13 cellular contexts compared by ENCODE assay signal in genomic region chr4:5706486-5707290, GRCh38. TPM values are rescaled to one million over a fixed set of nuclear protein-coding genes. Genes with fewer than 3 reads are reported as not detected.
DNase-seq lines count a peak whose midpoint lies in the region; ATAC-seq and TF ChIP-seq lines count a peak whose summit lies in the region.
"Had no signal": no experiment of that assay in that cellular context is flagged by ENCODE, and none has a peak within 500 bp of the region (broad histone marks: within the 10 kb centered on the region; RNA-seq: fewer than 3 reads in every experiment).

No MANE protein-coding gene starts in this region.

- H3K4me1 Mint-ChIP-seq in stimulated activated effector memory CD8-positive, alpha-beta T cell treated with anti-CD3 and anti-CD28 coated beads, Interleukin-12 subunit alpha, Interleukin-12 subunit beta, amount 100 ng/mL, for 72 hours: peaks cover 26% of the 10 kb centered on the region

- peaks cover 5 to 21% of the 10 kb centered on the region in 2 donors for H3K9me3 Mint-ChIP-seq in activated naive CD4-positive, alpha-beta T cell treated with anti-CD3 and anti-CD28 coated beads, Interleukin-2, amount 50 U/mL, for 72 hours
- H3K9me3 Mint-ChIP-seq in stimulated activated effector memory CD8-positive, alpha-beta T cell treated with anti-CD3 and anti-CD28 coated beads, Interleukin-12 subunit alpha, Interleukin-12 subunit beta, amount 100 ng/mL, for 72 hours: peaks cover 5% of the 10 kb centered on the region

- peak overlapping the region; percentile 47 for H3K4me3 Mint-ChIP-seq in stimulated activated effector memory CD8-positive, alpha-beta T cell treated with anti-CD3 and anti-CD28 coated beads, Interleukin-12 subunit alpha, Interleukin-12 subunit beta, amount 100 ng/mL, for 72 hours

- H3K36me3 Mint-ChIP-seq in activated naive CD4-positive, alpha-beta T cell treated with anti-CD3 and anti-CD28 coated beads, Interleukin-2, amount 50 U/mL, for 72 hours: peaks cover 15 to 22% of the 10 kb centered on the region in 2 donors
- H3K36me3 Mint-ChIP-seq in stimulated activated effector memory CD8-positive, alpha-beta T cell treated with anti-CD3 and anti-CD28 coated beads, Interleukin-12 subunit alpha, Interleukin-12 subunit beta, amount 100 ng/mL, for 72 hours: no peaks in the 10 kb centered on the region

- H3K27ac Mint-ChIP-seq in activated naive CD4-positive, alpha-beta T cell treated with anti-CD3 and anti-CD28 coated beads, Interleukin-2, amount 50 U/mL, for 72 hours: no peak overlapping the region
- H3K27ac Mint-ChIP-seq in stimulated activated effector memory CD8-positive, alpha-beta T cell treated with anti-CD3 and anti-CD28 coated beads, Interleukin-12 subunit alpha, Interleukin-12 subunit beta, amount 100 ng/mL, for 72 hours: no peak overlapping the region

- no peak for TF ChIP-seq CTCF in WI38 (IDR thresholded peaks at IDR 0.05; ENCODE audit: low read depth, low read length)

- peak; percentile 61 to 77 for ATAC-seq in activated naive CD4-positive, alpha-beta T cell treated with anti-CD3 and anti-CD28 coated beads, Interleukin-2, amount 50 U/mL, for 72 hours
- ATAC-seq in stimulated activated effector memory CD8-positive, alpha-beta T cell treated with anti-CD3 and anti-CD28 coated beads, Interleukin-12 subunit alpha, Interleukin-12 subunit beta, amount 100 ng/mL, for 72 hours: no peak
- no peak for ATAC-seq in HG03135 (IDR thresholded peaks at IDR 0.05; ENCODE audit: unreplicated experiment)
- ATAC-seq: heart right ventricle, left lung, pancreas had no signal

- peak overlapping the region; percentile 84; the same call in 1 of the 2 replicates for H3K4me3 ChIP-seq in WI38 (ENCODE audit: low read depth, low read length)

- no peak for DNase-seq in activated naive CD4-positive, alpha-beta T cell treated with anti-CD3 and anti-CD28 coated beads, Interleukin-2, amount 50 U/mL, for 72 hours (ENCODE audit: low spot score in 2 of 2)
- DNase-seq in activated naive CD4-positive, alpha-beta T cell treated with Interleukin-2 at 50 U/mL for 16 hours: no peak
- peak; percentile 33 for DNase-seq in islet precursor cell
- no peak for DNase-seq in stimulated activated effector memory CD8-positive, alpha-beta T cell treated with anti-CD3 and anti-CD28 coated beads, Interleukin-12 subunit alpha, Interleukin-12 subunit beta, amount 100 ng/mL, for 72 hours (ENCODE audit: low spot score in 2 of 2)
- DNase-seq in NCI-H146 treated with DMSO at 0.1 percent for 48 hours (lab: John Stamatoyannopoulos, UW; ENCODE audit: unreplicated experiment): no peak
- DNase-seq in A172 (ENCODE audit: low spot score): no peak
- DNase-seq: brain microvascular endothelial cell, DMS79 treated with DMSO at 0.1 percent for 48 hours, heart right ventricle, left lung had no signal

RNA-seq across cellular contexts. Expression of gene EVC2, which starts 1.7 kb away (rescaled TPM):
- total RNA-seq in activated naive CD4-positive, alpha-beta T cell treated with anti-CD3 and anti-CD28 coated beads, Interleukin-2, amount 50 U/mL, for 72 hours: under 1 TPM; 0.16 to 0.66 TPM
- not detected in 2 replicates for total RNA-seq in A172 (2014; rRNA removed; shearing (Covaris generic))

RNA-seq across cellular contexts. Expression of gene EVC, which starts 4.3 kb away (rescaled TPM):
- total RNA-seq in activated naive CD4-positive, alpha-beta T cell treated with anti-CD3 and anti-CD28 coated beads, Interleukin-2, amount 50 U/mL, for 72 hours: 1 to 10 TPM in 1 of 2 donors, under 1 TPM in 1; 0.14 to 1.4 TPM
- 10.2 and 11.3 TPM in 2 replicates for total RNA-seq in A172 (2014; rRNA removed; shearing (Covaris generic))

Comparison
In these comparisons a context has a peak if more than half of its experiments do, and no peak if none do; other contexts are left out.
1. ATAC-seq: peak in activated naive CD4-positive, alpha-beta T cell treated with anti-CD3 and anti-CD28 coated beads, Interleukin-2, amount 50 U/mL, for 72 hours (2 of 2); none in stimulated activated effector memory CD8-positive, alpha-beta T cell treated with anti-CD3 and anti-CD28 coated beads, Interleukin-12 subunit alpha, Interleukin-12 subunit beta, amount 100 ng/mL, for 72 hours (single experiment) and HG03135 (single experiment).